ENCODE assay signal across 18 cellular contexts in the genomic region with DNA sequence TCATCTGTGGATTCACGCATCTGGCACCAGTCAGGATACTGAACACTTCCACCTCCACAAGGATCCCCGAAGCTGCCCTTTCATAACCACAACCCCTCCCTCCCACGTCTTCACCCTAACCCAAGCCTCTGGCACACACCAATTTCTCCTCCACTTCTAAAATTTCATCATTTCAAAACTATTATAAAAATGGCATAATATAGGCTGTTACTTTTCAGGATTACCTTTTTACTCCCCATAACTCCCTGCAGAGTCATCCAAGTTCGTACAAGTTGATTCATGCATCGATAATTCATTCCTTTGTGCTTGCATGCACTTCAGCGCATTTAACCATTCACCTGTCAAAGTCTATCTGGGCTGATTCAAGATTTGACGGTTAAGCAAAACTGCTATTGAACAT. TPM values are rescaled to one million over a fixed set of nuclear protein-coding genes. Genes with fewer than 3 reads are reported as not detected.
"Had no signal": no experiment of that assay in that cellular context is flagged by ENCODE, and none has a peak within 500 bp of the region (broad histone marks: within the 10 kb centered on the region; RNA-seq: fewer than 3 reads in every experiment).

No MANE protein-coding gene starts in this region.

- DNase-seq: activated CD4-positive, alpha-beta T cell treated with anti-CD3 and anti-CD28 coated beads for 48 hours; activated naive CD4-positive, alpha-beta T cell; kidney; left lung; mucosa of descending colon; naive thymus-derived CD4-positive, alpha-beta T cell; stimulated activated CD4-positive, alpha-beta T cell treated with anti-CD3 and anti-CD28 coated beads, Interleukin-2, amount 100 ng/mL, for 48 hours; stimulated activated naive B cell treated with anti-CD40 and anti-IgM and Interleukin-4, amounts not matched to agents 10 μg/mL and 1 μg/mL and 100 μg/mL, for 72 hours; substantia nigra; T-helper 17 cell; transverse colon had no signal

- H3K4me3 Mint-ChIP-seq: naive thymus-derived CD4-positive, alpha-beta T cell; stimulated activated naive B cell treated with anti-CD40 and anti-IgM and Interleukin-4, amounts not matched to agents 10 μg/mL and 1 μg/mL and 100 μg/mL, for 72 hours; T-helper 17 cell had no signal

- H3K36me3 Mint-ChIP-seq: stimulated activated naive B cell treated with anti-CD40 and anti-IgM and Interleukin-4, amounts not matched to agents 10 μg/mL and 1 μg/mL and 100 μg/mL, for 72 hours had no signal

- H3K36me3 ChIP-seq: cardiac muscle cell, left lung, transverse colon, vagina had no signal

- ATAC-seq: left lung; mucosa of descending colon; naive thymus-derived CD4-positive, alpha-beta T cell; stimulated activated naive B cell treated with anti-CD40 and anti-IgM and Interleukin-4, amounts not matched to agents 10 μg/mL and 1 μg/mL and 100 μg/mL, for 72 hours; T-helper 17 cell had no signal

- H3K4me3 ChIP-seq: cardiac muscle cell, hepatocyte, left lung, mucosa of descending colon, transverse colon, vagina had no signal

- H3K27ac Mint-ChIP-seq: stimulated activated naive B cell treated with anti-CD40 and anti-IgM and Interleukin-4, amounts not matched to agents 10 μg/mL and 1 μg/mL and 100 μg/mL, for 72 hours; T-helper 17 cell had no signal

- H3K9me3 Mint-ChIP-seq: stimulated activated naive B cell treated with anti-CD40 and anti-IgM and Interleukin-4, amounts not matched to agents 10 μg/mL and 1 μg/mL and 100 μg/mL, for 72 hours had no signal

- H3K4me1 Mint-ChIP-seq: T-helper 17 cell had no signal

- H3K27me3 ChIP-seq: transverse colon, vagina had no signal

- FAIRE-seq: astrocyte, kidney had no signal

- H3K27me3 Mint-ChIP-seq: stimulated activated naive B cell treated with anti-CD40 and anti-IgM and Interleukin-4, amounts not matched to agents 10 μg/mL and 1 μg/mL and 100 μg/mL, for 72 hours had no signal

RNA-seq across cellular contexts. Expression of gene LY86, which starts 30.6 kb away (rescaled TPM):
- total RNA-seq: astrocyte, cardiac muscle cell, dermis microvascular lymphatic vessel endothelial cell, glomerular endothelial cell, renal cortical epithelial cell had no signal
